ENCODE assay signal across 1 cellular context in genomic region chr17:40361925-40362695, GRCh38.
TF ChIP-seq lines count a peak whose summit lies in the region.

No MANE protein-coding gene starts in this region.

TF ChIP-seq in HepG2, 621 proteins besides CTCF, POLR2A, EP300 and RAD21 (continued from another document):
- TF ChIP-seq, protein P1, sequence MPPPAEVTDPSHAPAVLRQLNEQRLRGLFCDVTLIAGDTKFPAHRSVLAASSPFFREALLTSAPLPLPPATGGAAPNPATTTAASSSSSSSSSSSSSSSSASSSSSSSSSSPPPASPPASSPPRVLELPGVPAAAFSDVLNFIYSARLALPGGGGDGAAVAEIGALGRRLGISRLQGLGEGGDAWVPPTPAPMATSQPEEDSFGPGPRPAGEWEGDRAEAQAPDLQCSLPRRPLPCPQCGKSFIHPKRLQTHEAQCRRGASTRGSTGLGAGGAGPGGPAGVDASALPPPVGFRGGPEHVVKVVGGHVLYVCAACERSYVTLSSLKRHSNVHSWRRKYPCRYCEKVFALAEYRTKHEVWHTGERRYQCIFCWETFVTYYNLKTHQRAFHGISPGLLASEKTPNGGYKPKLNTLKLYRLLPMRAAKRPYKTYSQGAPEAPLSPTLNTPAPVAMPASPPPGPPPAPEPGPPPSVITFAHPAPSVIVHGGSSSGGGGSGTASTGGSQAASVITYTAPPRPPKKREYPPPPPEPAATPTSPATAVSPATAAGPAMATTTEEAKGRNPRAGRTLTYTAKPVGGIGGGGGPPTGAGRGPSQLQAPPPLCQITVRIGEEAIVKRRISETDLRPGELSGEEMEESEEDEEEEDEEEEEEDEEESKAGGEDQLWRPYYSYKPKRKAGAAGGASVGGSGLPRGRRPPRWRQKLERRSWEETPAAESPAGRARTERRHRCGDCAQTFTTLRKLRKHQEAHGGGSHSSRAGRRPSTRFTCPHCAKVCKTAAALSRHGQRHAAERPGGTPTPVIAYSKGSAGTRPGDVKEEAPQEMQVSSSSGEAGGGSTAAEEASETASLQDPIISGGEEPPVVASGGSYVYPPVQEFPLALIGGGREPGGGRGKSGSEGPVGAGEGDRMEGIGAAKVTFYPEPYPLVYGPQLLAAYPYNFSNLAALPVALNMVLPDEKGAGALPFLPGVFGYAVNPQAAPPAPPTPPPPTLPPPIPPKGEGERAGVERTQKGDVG (CRISPR knock-in tag; IDR thresholded peaks at IDR 0.05; ENCODE audit: borderline replicate concordance), result peak; percentile 10; the same call in 1 of the 2 replicates
- TF ChIP-seq ZHX1 (CRISPR knock-in tag; IDR thresholded peaks at IDR 0.05; ENCODE audit: low read depth) (0 out of 2 replicates have a peak, but pooled peaks have one; percentile 2), HNRNPL (IDR thresholded peaks at IDR 0.05; ENCODE audit: low read depth, low read length) (peak; percentile 7; the same call in 1 of the 2 replicates), ZNF607 (CRISPR knock-in tag; IDR thresholded peaks at IDR 0.05; ENCODE audit: borderline replicate concordance) (no peak), HMGXB3 (CRISPR knock-in tag; IDR thresholded peaks at IDR 0.05; ENCODE audit: borderline replicate concordance) (no peak), ZBTB33 (CRISPR knock-in tag; IDR thresholded peaks at IDR 0.05) (peak; percentile 31; the same call in 1 of the 2 replicates), EZH2 (conservative IDR thresholded peaks at IDR 0.05; ENCODE audit: low read depth, low read length) (no peak), FUBP1 (CRISPR knock-in tag; IDR thresholded peaks at IDR 0.05; ENCODE audit: borderline replicate concordance) (no peak), LCORL (IDR thresholded peaks at IDR 0.05) (no peak), LCORL (CRISPR knock-in tag; IDR thresholded peaks at IDR 0.05) (no peak)
